ENCODE assay signal across 8 cellular contexts in the genomic region with DNA sequence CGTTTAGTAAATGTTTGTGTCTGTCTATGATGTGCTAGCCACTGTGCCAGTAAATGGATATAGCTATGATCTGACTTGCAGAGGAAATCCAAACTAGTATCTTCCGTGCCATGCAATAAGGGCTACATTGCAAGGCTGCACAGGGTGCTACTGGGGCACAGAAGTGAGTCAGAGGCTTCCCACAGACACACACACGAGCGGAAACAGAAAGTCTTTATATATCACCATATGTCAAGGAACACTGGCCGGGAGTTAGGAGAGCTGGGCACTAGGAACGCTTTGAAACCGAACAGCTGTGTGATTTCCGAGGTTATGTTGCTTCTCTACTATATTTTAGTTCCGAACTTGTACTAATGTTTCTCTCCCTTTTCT. TPM values are rescaled to one million over a fixed set of nuclear protein-coding genes. Genes with fewer than 3 reads are reported as not detected.
A peak's percentile ranks its signal among the peaks of the same experiment; 100 is the strongest.
DNase-seq lines count a peak whose midpoint lies in the region; ATAC-seq, FAIRE-seq and TF ChIP-seq lines count a peak whose summit lies in the region.
"Not testable (repeated sequence)": the region's sequence is repeated elsewhere in the genome, so short reads cannot be mapped to it uniquely, and the experiment has no call there.

No MANE protein-coding gene starts in this region.

- intact Hi-C loops in A673 (cut with micrococcal nuclease; ENCODE audit: unreplicated experiment), result not testable (repeated sequence)
- intact Hi-C loops in OCI-LY7 (cut with micrococcal nuclease; ENCODE audit: unreplicated experiment), result loop anchor here (1.0 to 2.0 kb wide), 2 partner anchors 14 to 483 kb away; a partner anchor contains a TSS
- intact Hi-C loops in heart left ventricle (cut with DNase I), result loop anchor here in 3 of 10 donors (5.0 to 10.0 kb wide), 2 partner anchors 75 to 77 kb away; a partner anchor contains a TSS
- intact Hi-C loops in naive thymus-derived CD4-positive, alpha-beta T cell (cut with micrococcal nuclease), result loop anchor here (1.0 kb wide), 6 partner anchors 15 to 233 kb away; a partner anchor contains a TSS

- H3K27ac Mint-ChIP-seq in activated CD8-positive, alpha-beta memory T cell treated with anti-CD3 and anti-CD28 coated beads, Interleukin-2, amount 10 ng/mL, durations not matched to agents 7 days and 5 days, result peak overlapping the region; percentile 96
- peak overlapping the region; percentile 91 to 98 (median 96) for H3K27ac Mint-ChIP-seq in naive thymus-derived CD4-positive, alpha-beta T cell

- not testable (repeated sequence) for DNase-seq in A673 (ENCODE audit: low spot score); H54 (ENCODE audit: insufficient read length, low spot score); OCI-LY7 (ENCODE audit: low spot score); heart left ventricle
- DNase-seq in activated CD8-positive, alpha-beta memory T cell treated with anti-CD3 and anti-CD28 coated beads, Interleukin-2, amount 10 ng/mL, durations not matched to agents 7 days and 5 days, result peak; percentile 74
- peak; percentile 52 to 58 for DNase-seq in cardiac fibroblast (ENCODE audit: low read depth in 2 of 2)
- peak in 6 of 9 donors; percentile 18 to 41 (median 20) for DNase-seq in naive thymus-derived CD4-positive, alpha-beta T cell
- peak; percentile 54 for DNase-seq in stimulated activated CD4-positive, alpha-beta T cell treated with anti-CD3 and anti-CD28 coated beads, Interleukin-4, amount 100 ng/mL, for 24 hours

- H3K36me3 Mint-ChIP-seq in activated CD8-positive, alpha-beta memory T cell treated with anti-CD3 and anti-CD28 coated beads, Interleukin-2, amount 10 ng/mL, durations not matched to agents 7 days and 5 days, result peaks cover 20% of the 10 kb centered on the region
- peaks cover 0 to 13% (median 3%) of the 10 kb centered on the region in 5 donors for H3K36me3 Mint-ChIP-seq in naive thymus-derived CD4-positive, alpha-beta T cell

- H3K27ac ChIP-seq in A673 (ENCODE audit: low read depth, low read length, poor library complexity, severe bottlenecking), result peak overlapping the region; percentile 84
- peak overlapping the region; percentile 56 for H3K27ac ChIP-seq in OCI-LY7 (ENCODE audit: low read depth, low read length, poor library complexity, severe bottlenecking)
- H3K27ac ChIP-seq in heart left ventricle, result peak overlapping the region; percentile 84 to 97 (median 90)
- peak overlapping the region; percentile 82 for H3K27ac ChIP-seq in naive thymus-derived CD4-positive, alpha-beta T cell (ENCODE audit: low read depth, low read length)

- peak overlapping the region; percentile 64 for H2AFZ ChIP-seq in OCI-LY7 (ENCODE audit: low read length)

- H3K36me3 ChIP-seq in A673 (ENCODE audit: insufficient read depth, low read length, poor library complexity, severe bottlenecking) (peaks cover 35% of the 10 kb centered on the region), OCI-LY7 (ENCODE audit: insufficient read depth, low read length) (peaks cover 36% of the 10 kb centered on the region), heart left ventricle (peaks cover 0 to 63% (median 50%) of the 10 kb centered on the region in 9 donors)
- H3K36me3 ChIP-seq in naive thymus-derived CD4-positive, alpha-beta T cell (ENCODE audit: control insufficient read depth in 2 of 3, insufficient read depth in 3 of 3, low read length in 3 of 3), result peaks cover 7 to 41% (median 12%) of the 10 kb centered on the region in 3 experiments

- TF ChIP-seq CTCF in A673 (conservative IDR thresholded peaks at IDR 0.05; ENCODE audit: low read depth, low read length); OCI-LY7 (conservative IDR thresholded peaks at IDR 0.05; ENCODE audit: low read length); cardiac fibroblast (IDR thresholded peaks at IDR 0.05; ENCODE audit: low read depth, low read length); heart left ventricle (IDR thresholded peaks at IDR 0.05): not testable (repeated sequence)

- not testable (repeated sequence) for H3K9me3 Mint-ChIP-seq in activated CD8-positive, alpha-beta memory T cell treated with anti-CD3 and anti-CD28 coated beads, Interleukin-2, amount 10 ng/mL, durations not matched to agents 7 days and 5 days (ENCODE audit: low read depth); naive thymus-derived CD4-positive, alpha-beta T cell

- H4K20me1 ChIP-seq in OCI-LY7 (ENCODE audit: insufficient read depth, low read length), result not testable (repeated sequence)

- CTCF ChIA-PET in A673 (lab: Charles Lee); OCI-LY7 (lab: Charles Lee; ENCODE audit: unreplicated experiment): not testable (repeated sequence)
- CTCF ChIA-PET in activated CD8-positive, alpha-beta memory T cell treated with anti-CD3 and anti-CD28 coated beads, Interleukin-2, amount 10 ng/mL, durations not matched to agents 7 days and 5 days (lab: Charles Lee), result interaction anchor here (1.1 to 3.2 kb wide), 2 partner anchors 15 to 633 kb away, joined by 3 to 18 read pairs; a partner anchor contains a TSS
- CTCF ChIA-PET in naive thymus-derived CD4-positive, alpha-beta T cell (lab: Charles Lee), result interaction anchor here (1.1 to 2.7 kb wide), 2 partner anchors 13 to 39 kb away, joined by 3 to 9 read pairs; no protein-coding TSS in a partner anchor

- peak; percentile 82 for FAIRE-seq in H54 (lab: Jason Lieb, UNC)

- peak; percentile 34 for ATAC-seq in activated CD8-positive, alpha-beta memory T cell treated with anti-CD3 and anti-CD28 coated beads, Interleukin-2, amount 10 ng/mL, durations not matched to agents 7 days and 5 days
- ATAC-seq in heart left ventricle; naive thymus-derived CD4-positive, alpha-beta T cell: not testable (repeated sequence)

- H3K4me3 Mint-ChIP-seq in activated CD8-positive, alpha-beta memory T cell treated with anti-CD3 and anti-CD28 coated beads, Interleukin-2, amount 10 ng/mL, durations not matched to agents 7 days and 5 days, result peak overlapping the region; percentile 98
- H3K4me3 Mint-ChIP-seq in naive thymus-derived CD4-positive, alpha-beta T cell, result peak overlapping the region; percentile 95 to 100 (median 98)

- not testable (repeated sequence) for H3K27me3 ChIP-seq in A673 (replicated peaks; ENCODE audit: insufficient read depth, low read depth, low read length, poor library complexity); heart left ventricle; naive thymus-derived CD4-positive, alpha-beta T cell (ENCODE audit: control insufficient read depth in 2 of 2, insufficient read depth in 2 of 2, low read length in 2 of 2)

- H3K9me3 ChIP-seq in A673 (ENCODE audit: low read depth, low read length, poor library complexity, severe bottlenecking); OCI-LY7 (ENCODE audit: low read length); heart left ventricle; naive thymus-derived CD4-positive, alpha-beta T cell (ENCODE audit: control insufficient read depth in 2 of 3, low read length in 3 of 3): not testable (repeated sequence)

- H3K4me1 Mint-ChIP-seq in activated CD8-positive, alpha-beta memory T cell treated with anti-CD3 and anti-CD28 coated beads, Interleukin-2, amount 10 ng/mL, durations not matched to agents 7 days and 5 days, result peaks cover 15% of the 10 kb centered on the region
- H3K4me1 Mint-ChIP-seq in naive thymus-derived CD4-positive, alpha-beta T cell, result peaks cover 0 to 29% (median 21%) of the 10 kb centered on the region in 7 donors

- not testable (repeated sequence) for H3K27me3 Mint-ChIP-seq in activated CD8-positive, alpha-beta memory T cell treated with anti-CD3 and anti-CD28 coated beads, Interleukin-2, amount 10 ng/mL, durations not matched to agents 7 days and 5 days; naive thymus-derived CD4-positive, alpha-beta T cell

- H3K4me2 ChIP-seq in OCI-LY7 (ENCODE audit: low read length), result peak overlapping the region; percentile 84

- WGBS in heart left ventricle, 4 donors, result 0 to 1% (median 0%) methylated on average over 9 of the region's 9 CpGs

- TF ChIP-seq POLR2A in H54 (IDR thresholded peaks at IDR 0.05; ENCODE audit: low read depth, low read length); heart left ventricle (IDR thresholded peaks at IDR 0.05): not testable (repeated sequence)

- BruUV-seq in A673 (replicated peaks; lab: Mats Ljungman, UMichigan), result TSS peak; percentile 84
- TSS peak; percentile 84 for BruUV-seq in OCI-LY7 (replicated peaks; lab: Mats Ljungman, UMichigan)

- H3K9me2 ChIP-seq in OCI-LY7 (ENCODE audit: insufficient read depth, low read length), result not testable (repeated sequence)

- peaks cover 29% of the 10 kb centered on the region for H3K79me2 ChIP-seq in OCI-LY7 (ENCODE audit: insufficient read depth, low read depth, low read length)

- POLR2A ChIA-PET in A673 (lab: Charles Lee; ENCODE audit: low non-redundant PET), result not testable (repeated sequence)
- POLR2A ChIA-PET in OCI-LY7 (lab: Charles Lee), result interaction anchor here (0.6 to 2.8 kb wide), 6 partner anchors 11 to 43 kb away, joined by 3 to 38 read pairs (median 5); a partner anchor contains a TSS
- POLR2A ChIA-PET in naive thymus-derived CD4-positive, alpha-beta T cell (lab: Charles Lee), result interaction anchor here (1.0 to 4.0 kb wide), 6 partner anchors 14 to 483 kb away, joined by 3 to 79 read pairs (median 9); a partner anchor contains a TSS

- not testable (repeated sequence) for H3K4me1 ChIP-seq in A673 (ENCODE audit: insufficient read depth, low read length, poor library complexity, severe bottlenecking); naive thymus-derived CD4-positive, alpha-beta T cell (ENCODE audit: control insufficient read depth in 2 of 2, insufficient read depth in 2 of 2, low read length in 2 of 2)
- peaks cover 10% of the 10 kb centered on the region for H3K4me1 ChIP-seq in OCI-LY7 (ENCODE audit: insufficient read depth, low read length, poor library complexity, severe bottlenecking)
- H3K4me1 ChIP-seq in heart left ventricle, result peaks cover 3 to 43% (median 25%) of the 10 kb centered on the region in 12 donors

- H3K4me3 ChIP-seq in A673 (ENCODE audit: low read depth, low read length, poor library complexity, severe bottlenecking), result peak overlapping the region; percentile 73
- H3K4me3 ChIP-seq in OCI-LY7 (ENCODE audit: low read depth, low read length, poor library complexity, severe bottlenecking), result peak overlapping the region; percentile 78
- H3K4me3 ChIP-seq in cardiac fibroblast (replicated peaks in 1 of 2; ENCODE audit: low read depth in 2 of 2, low read length in 2 of 2), result peak overlapping the region; percentile 91 to 92
- H3K4me3 ChIP-seq in heart left ventricle, result peak overlapping the region; percentile 31 to 95 (median 85)
- H3K4me3 ChIP-seq in naive thymus-derived CD4-positive, alpha-beta T cell (ENCODE audit: low read length), result peak overlapping the region; percentile 99

RNA-seq across cellular contexts. Expression of a gene that starts 14.4 kb away (rescaled TPM):
- total RNA-seq in A673 (2021) (71.2 and 74.9 TPM in 2 replicates), OCI-LY7 (2022) (82.0 and 87.1 TPM in 2 replicates), heart left ventricle (10 to 100 TPM; 42.8 to 65.5 (median 49.5) TPM)
- 51.9 and 53.6 TPM in 2 replicates for total RNA-seq in OCI-LY7 (2014; rRNA removed; shearing (Covaris generic))
- 10 to 100 TPM; 84.5 to 98.0 TPM for total RNA-seq in activated CD8-positive, alpha-beta memory T cell treated with anti-CD3 and anti-CD28 coated beads, Interleukin-2, amount 10 ng/mL, durations not matched to agents 7 days and 5 days
- polyA plus RNA-seq in heart left ventricle, result 10 to 100 TPM; 26.4 to 59.6 TPM
- total RNA-seq in naive thymus-derived CD4-positive, alpha-beta T cell, result 100 to 1,000 TPM in 2 of 5 experiments, 10 to 100 TPM in 3; 68.7 to 122 (median 95.4) TPM
- polyA plus RNA-seq in naive thymus-derived CD4-positive, alpha-beta T cell, result 10 to 100 TPM; 23.3 to 41.4 TPM

RNA-seq across cellular contexts. Expression of a gene that starts 31.9 kb away (rescaled TPM):
- 5.7 and 6.4 TPM in 2 replicates for total RNA-seq in A673 (2021)
- 4.6 and 7.2 TPM in 2 replicates for total RNA-seq in OCI-LY7 (2014; rRNA removed; shearing (Covaris generic))
- 9.9 and 10.7 TPM in 2 replicates for total RNA-seq in OCI-LY7 (2022)
- 10 to 100 TPM in 1 of 2 experiments, 1 to 10 TPM in 1; 9.8 to 12.3 TPM for total RNA-seq in activated CD8-positive, alpha-beta memory T cell treated with anti-CD3 and anti-CD28 coated beads, Interleukin-2, amount 10 ng/mL, durations not matched to agents 7 days and 5 days
- 1 to 10 TPM; 1.2 to 6.2 (median 3.3) TPM for total RNA-seq in heart left ventricle
- 1 to 10 TPM; 1.4 to 6.0 TPM for polyA plus RNA-seq in heart left ventricle
- 10 to 100 TPM in 3 of 5 experiments, 1 to 10 TPM in 2; 7.8 to 16.6 (median 10.5) TPM for total RNA-seq in naive thymus-derived CD4-positive, alpha-beta T cell
- not detected for polyA plus RNA-seq in naive thymus-derived CD4-positive, alpha-beta T cell

RNA-seq across cellular contexts. Expression of a gene that starts 52.1 kb away (rescaled TPM):
- total RNA-seq in A673 (2021) (37.5 and 37.7 TPM in 2 replicates), OCI-LY7 (2022) (33.6 and 36.6 TPM in 2 replicates), heart left ventricle (10 to 100 TPM; 17.3 to 39.8 (median 22.7) TPM)
- 55.6 and 64.8 TPM in 2 replicates for total RNA-seq in OCI-LY7 (2014; rRNA removed; shearing (Covaris generic))
- 10 to 100 TPM; 29.0 to 36.2 TPM for total RNA-seq in activated CD8-positive, alpha-beta memory T cell treated with anti-CD3 and anti-CD28 coated beads, Interleukin-2, amount 10 ng/mL, durations not matched to agents 7 days and 5 days
- polyA plus RNA-seq in heart left ventricle, result 10 to 100 TPM; 76.0 to 77.9 TPM
- 10 to 100 TPM in 3 of 5 experiments, 1 to 10 TPM in 2; 5.6 to 31.4 (median 14.9) TPM for total RNA-seq in naive thymus-derived CD4-positive, alpha-beta T cell
- 10 to 100 TPM; 40.5 to 49.6 TPM for polyA plus RNA-seq in naive thymus-derived CD4-positive, alpha-beta T cell

RNA-seq across cellular contexts. Expression of a gene that starts 55.6 kb away (rescaled TPM):
- total RNA-seq in A673 (2021), result 71.3 and 81.1 TPM in 2 replicates
- 22.0 and 22.6 TPM in 2 replicates for total RNA-seq in OCI-LY7 (2014; rRNA removed; shearing (Covaris generic))
- total RNA-seq in OCI-LY7 (2022), result 52.6 and 59.5 TPM in 2 replicates
- total RNA-seq in activated CD8-positive, alpha-beta memory T cell treated with anti-CD3 and anti-CD28 coated beads, Interleukin-2, amount 10 ng/mL, durations not matched to agents 7 days and 5 days, result 10 to 100 TPM; 73.6 to 83.7 TPM
- total RNA-seq in heart left ventricle, result 10 to 100 TPM; 37.6 to 69.7 (median 58.0) TPM
- polyA plus RNA-seq in heart left ventricle, result 10 to 100 TPM; 47.8 to 64.6 TPM
- total RNA-seq in naive thymus-derived CD4-positive, alpha-beta T cell, result 100 to 1,000 TPM in 1 of 5 experiments, 10 to 100 TPM in 4; 70.9 to 102 (median 83.2) TPM
- 10 to 100 TPM in 1 of 2 donors, 1 to 10 TPM in 1; 9.9 to 27.9 TPM for polyA plus RNA-seq in naive thymus-derived CD4-positive, alpha-beta T cell
